10 cellular contexts compared by ENCODE assay signal in genomic region chr3:182959474-182960350, GRCh38. TPM values are rescaled to one million over a fixed set of nuclear protein-coding genes. Genes with fewer than 3 reads are reported as not detected.
DNase-seq lines count a peak whose midpoint lies in the region; ATAC-seq and TF ChIP-seq lines count a peak whose summit lies in the region.
"Had no signal": no experiment of that assay in that cellular context is flagged by ENCODE, and none has a peak within 500 bp of the region (broad histone marks: within the 10 kb centered on the region; RNA-seq: fewer than 3 reads in every experiment).

No MANE protein-coding gene starts in this region.

- no peak overlapping the region for H3K4me3 ChIP-seq in thyroid gland (replicated peaks in 1 of 3)

- WGBS in thyroid gland, 2 donors, result 51 to 60% methylated on average over 4 of the region's 4 CpGs

- no peak for DNase-seq in Right ventricle myocardium superior
- DNase-seq in cardiac septum (ENCODE audit: low spot score), result no peak
- DNase-seq in OCI-M1 (lab: John Stamatoyannopoulos, UW), result peak; percentile 50
- peak; percentile 33 for DNase-seq in iPS-NIHi11 (ENCODE audit: low spot score)
- DNase-seq in thyroid gland, result peak; percentile 37 to 43
- no peak for DNase-seq in NCI-H1694 treated with DMSO at 0.1 percent for 48 hours (lab: John Stamatoyannopoulos, UW)
- DNase-seq in SW 1271 (lab: John Stamatoyannopoulos, UW), result no peak
- no peak for DNase-seq in ureter (ENCODE audit: low spot score)
- DNase-seq: activated CD4-positive, alpha-beta T cell treated with anti-CD3 and anti-CD28 coated beads, Interleukin-2, amount 10 ng/mL, durations not matched to agents 7 days and 5 days; BE2C had no signal

- H3K27ac ChIP-seq in thyroid gland, result peak overlapping the region in 2 of 3 donors; percentile 8 to 35

- TF ChIP-seq CTCF in thyroid gland (IDR thresholded peaks at IDR 0.05), result no peak

- H3K4me1 ChIP-seq in thyroid gland, result peaks cover 5 to 6% of the 10 kb centered on the region in 2 donors

- no peaks in the 10 kb centered on the region for H3K27me3 ChIP-seq in thyroid gland
- H3K27me3 ChIP-seq: BE2C had no signal

- intact Hi-C loops in Right ventricle myocardium superior (cut with DNase I), result no loop called here
- intact Hi-C loops in cardiac septum (cut with DNase I), result no loop called here
- intact Hi-C loops in thyroid gland (cut with DNase I), result no loop called here

- ATAC-seq in Right ventricle myocardium superior (ENCODE audit: poor library complexity), result peak; percentile 32

- TF ChIP-seq POLR2A in thyroid gland (IDR thresholded peaks at IDR 0.05), result no peak

- no peaks in the 10 kb centered on the region for H3K9me3 ChIP-seq in thyroid gland
- H3K9me3 ChIP-seq: BE2C had no signal

- no peaks in the 10 kb centered on the region for H3K36me3 ChIP-seq in thyroid gland
- H3K36me3 ChIP-seq: BE2C had no signal

RNA-seq across cellular contexts. Expression of gene DCUN1D1, which starts 20.6 kb away (rescaled TPM):
- total RNA-seq in Right ventricle myocardium superior (32.2 TPM), cardiac septum (36.3 TPM), thyroid gland (10 to 100 TPM; 33.6 to 52.8 (median 35.0) TPM), ureter (41.6 TPM)

Comparison
In these comparisons a context has a peak if more than half of its experiments do, and no peak if none do; other contexts are left out.
1. DNase-seq: peak in OCI-M1 (single experiment), iPS-NIHi11 (single experiment) and thyroid gland (2 of 2); none in Right ventricle myocardium superior (single experiment), cardiac septum (single experiment), NCI-H1694 treated with DMSO at 0.1 percent for 48 hours (single experiment), SW 1271 (0 of 2) and ureter (single experiment).